Comparison of ENCODE assay signal across 1 cellular context in genomic region chr3:81277853-81278252, GRCh38.
TF ChIP-seq lines count a peak whose summit lies in the region.

No MANE protein-coding gene starts in this region.

TF ChIP-seq in WTC11, 78 proteins besides CTCF, POLR2A, EP300 and RAD21 (continued from another document):
- TF ChIP-seq, protein P1, sequence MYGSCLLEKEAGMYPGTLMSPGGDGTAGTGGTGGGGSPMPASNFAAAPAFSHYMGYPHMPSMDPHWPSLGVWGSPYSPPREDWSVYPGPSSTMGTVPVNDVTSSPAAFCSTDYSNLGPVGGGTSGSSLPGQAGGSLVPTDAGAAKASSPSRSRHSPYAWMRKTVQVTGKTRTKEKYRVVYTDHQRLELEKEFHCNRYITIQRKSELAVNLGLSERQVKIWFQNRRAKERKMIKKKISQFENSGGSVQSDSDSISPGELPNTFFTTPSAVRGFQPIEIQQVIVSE (CRISPR knock-in tag; IDR thresholded peaks at IDR 0.05; ENCODE audit: borderline replicate concordance): no peak
- TF ChIP-seq ZMAT4 (CRISPR knock-in tag; IDR thresholded peaks at IDR 0.05): no peak
